Comparison of ENCODE assay signal across 11 cellular contexts in the genomic region with DNA sequence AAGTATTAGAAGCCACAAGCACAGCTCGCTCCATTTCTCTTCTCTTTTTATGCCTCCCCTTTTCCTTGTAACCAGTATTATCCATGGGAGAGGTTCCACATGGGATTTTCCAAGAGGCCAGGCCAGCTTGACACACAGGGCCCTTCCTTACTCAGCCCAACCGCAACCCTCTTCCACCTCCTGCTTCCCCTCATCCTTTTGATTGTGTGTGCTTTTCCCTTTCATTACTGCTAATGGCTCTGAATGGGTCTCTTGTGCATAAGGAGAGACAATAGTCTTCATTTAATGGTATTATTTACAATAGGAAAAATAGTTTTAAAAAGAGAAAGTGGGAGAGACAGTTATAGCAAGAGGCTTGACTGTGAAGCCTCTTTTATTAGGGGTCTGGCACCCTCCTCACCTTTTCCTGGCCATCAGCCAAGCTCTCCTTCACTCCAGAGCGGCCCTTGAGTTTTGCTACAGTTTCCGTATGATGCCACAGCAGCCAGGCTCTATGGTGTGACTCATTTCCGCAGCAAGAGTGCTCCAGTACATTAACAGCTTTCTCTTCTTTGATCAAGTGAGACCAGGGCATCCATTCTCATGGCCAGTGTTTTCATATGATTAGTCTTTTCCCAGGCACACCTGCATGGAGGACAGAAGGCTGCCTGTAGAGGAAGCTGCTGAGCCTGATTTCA.
DNase-seq lines count a peak whose midpoint lies in the region; ATAC-seq and TF ChIP-seq lines count a peak whose summit lies in the region.
"Had no signal": no experiment of that assay in that cellular context is flagged by ENCODE, and none has a peak within 500 bp of the region (broad histone marks: within the 10 kb centered on the region; RNA-seq: fewer than 3 reads in every experiment).

No MANE protein-coding gene starts in this region.

- intact Hi-C loops in adrenal gland (cut with DNase I), result no loop called here

- no peaks in the 10 kb centered on the region for H3K36me3 Mint-ChIP-seq in nephron progenitor cell (ENCODE audit: low read depth)

- peaks cover 4% of the 10 kb centered on the region for H3K27me3 Mint-ChIP-seq in nephron progenitor cell (ENCODE audit: low read depth, poor library complexity)

- TF ChIP-seq POLR2A in adrenal gland (IDR thresholded peaks at IDR 0.05), result no peak

- WGBS in adrenal gland, 4 donors, result 66 to 80% (median 76%) methylated on average over 5 of the region's 5 CpGs

- no peaks in the 10 kb centered on the region for H3K9me3 Mint-ChIP-seq in nephron progenitor cell
- H3K9me3 Mint-ChIP-seq: neural crest cell had no signal

- no peak overlapping the region for H3K4me3 ChIP-seq in adrenal gland

- no peaks in the 10 kb centered on the region for H3K4me1 Mint-ChIP-seq in nephron progenitor cell

- H3K4me1 ChIP-seq in adrenal gland (replicated peaks in 1 of 2), result no peaks in the 10 kb centered on the region

- DNase-seq in DMS53 treated with DMSO at 0.1 percent for 48 hours (lab: John Stamatoyannopoulos, UW; ENCODE audit: unreplicated experiment), result peak; percentile 97
- peak; percentile 85 for DNase-seq in M059J (ENCODE audit: low read depth)
- DNase-seq in SK-MEL-5 (ENCODE audit: low read depth, low spot score), result peak; percentile 75
- no peak for DNase-seq in adrenal gland
- DNase-seq in nephron progenitor cell, result no peak
- DNase-seq in NCI-H82 treated with DMSO at 0.1 percent for 48 hours (lab: John Stamatoyannopoulos, UW; ENCODE audit: unreplicated experiment), result no peak
- no peak for DNase-seq in glomerular visceral epithelial cell (ENCODE audit: extremely low spot score)
- DNase-seq: NCI-H1694 treated with DMSO at 0.1 percent for 48 hours had no signal

- H3K27me3 ChIP-seq in adrenal gland, result no peaks in the 10 kb centered on the region

- TF ChIP-seq CTCF in adrenal gland (IDR thresholded peaks at IDR 0.05) (no peak), nephron progenitor cell (IDR thresholded peaks at IDR 0.05) (no peak)

- ATAC-seq in GM21717 (IDR thresholded peaks at IDR 0.05; ENCODE audit: unreplicated experiment), result peak; percentile 82
- ATAC-seq: activated CD4-positive, CD25-positive, alpha-beta regulatory T cell treated with anti-CD3 and anti-CD28 coated beads, Interleukin-2, amount 50 U/mL, for 24 hours had no signal

- no peak overlapping the region for H3K27ac Mint-ChIP-seq in nephron progenitor cell

- no peaks in the 10 kb centered on the region for H3K36me3 ChIP-seq in adrenal gland (replicated peaks in 1 of 2)

- H3K4me3 Mint-ChIP-seq in nephron progenitor cell, result no peak overlapping the region
- H3K4me3 Mint-ChIP-seq: neural crest cell had no signal

- no peak overlapping the region for H3K27ac ChIP-seq in adrenal gland

- in situ Hi-C loops in SK-MEL-5 (cut with HindIII; ENCODE audit: low pct_unique_long_range_greater_than_20kb, low sequenced_read_pairs), result no loop called here

- no peaks in the 10 kb centered on the region for H3K9me3 ChIP-seq in adrenal gland (replicated peaks in 1 of 3)

Comparison
In these comparisons a context has a peak if more than half of its experiments do, and no peak if none do; other contexts are left out.
1. DNase-seq: peak in DMS53 treated with DMSO at 0.1 percent for 48 hours (single experiment), M059J (single experiment) and SK-MEL-5 (single experiment); none in adrenal gland (0 of 7), nephron progenitor cell (single experiment), NCI-H82 treated with DMSO at 0.1 percent for 48 hours (single experiment) and glomerular visceral epithelial cell (single experiment).